Comparison of ENCODE assay signal across 23 cellular contexts in genomic region chr18:36772339-36772738, GRCh38. TPM values are rescaled to one million over a fixed set of nuclear protein-coding genes. Genes with fewer than 3 reads are reported as not detected.
DNase-seq lines count a peak whose midpoint lies in the region; ATAC-seq and TF ChIP-seq lines count a peak whose summit lies in the region.
"Had no signal": no experiment of that assay in that cellular context is flagged by ENCODE, and none has a peak within 500 bp of the region (broad histone marks: within the 10 kb centered on the region; RNA-seq: fewer than 3 reads in every experiment).

No MANE protein-coding gene starts in this region.

- H3K27me3 ChIP-seq in left ventricle myocardium inferior (ENCODE audit: low read depth) (no peaks in the 10 kb centered on the region), adipocyte (replicated peaks; ENCODE audit: control insufficient read depth, insufficient read depth, low read length) (no peaks in the 10 kb centered on the region)
- H3K27me3 ChIP-seq: BLaER1 treated with 17β-estradiol and CSF1 and Interleukin-3, amounts not matched to agents 10 nM and 100 nM; gastrocnemius medialis; thyroid gland had no signal

- H3K27ac ChIP-seq in left ventricle myocardium inferior (replicated peaks), result peak overlapping the region; percentile 40
- H3K27ac ChIP-seq: A549; BLaER1 treated with 17β-estradiol and CSF1 and Interleukin-3, amounts not matched to agents 10 nM and 100 nM; epithelial cell of prostate; gastrocnemius medialis; left lung; skin epidermis; thyroid gland had no signal

- H3K9me3 ChIP-seq in left ventricle myocardium inferior (replicated peaks), result no peaks in the 10 kb centered on the region
- H3K9me3 ChIP-seq in adipocyte (ENCODE audit: control insufficient read depth, low read length), result no peaks in the 10 kb centered on the region
- H3K9me3 ChIP-seq: A549, gastrocnemius medialis, left lung, thyroid gland had no signal

- CTCF ChIA-PET in HEK293T (lab: Yijun Ruan, JAX), result no interaction called here

- no peak for ATAC-seq in Right ventricle myocardium superior (ENCODE audit: poor library complexity)
- ATAC-seq in HG03097 (IDR thresholded peaks at IDR 0.05; ENCODE audit: low FRiP score, unreplicated experiment), result no peak
- ATAC-seq: A549, gastrocnemius medialis, left lung had no signal

- H3K36me3 ChIP-seq in left ventricle myocardium inferior, result peaks cover 5% of the 10 kb centered on the region
- H3K36me3 ChIP-seq in adipocyte (ENCODE audit: control insufficient read depth, insufficient read depth, low read length, severe bottlenecking), result no peaks in the 10 kb centered on the region
- H3K36me3 ChIP-seq: BLaER1 treated with 17β-estradiol and CSF1 and Interleukin-3, amounts not matched to agents 10 nM and 100 nM; gastrocnemius medialis; left lung; thyroid gland had no signal

- DNase-seq in left ventricle myocardium inferior, result no peak
- no peak for DNase-seq in Right ventricle myocardium superior
- peak; percentile 37 for DNase-seq in adipocyte (ENCODE audit: low read depth)
- DNase-seq in kidney glomerular epithelial cell (lab: John Stamatoyannopoulos, UW), result peak; percentile 50
- DNase-seq in cerebellum (ENCODE audit: low spot score), result no peak
- DNase-seq in Kasumi-1 (lab: John Stamatoyannopoulos, UW), result no peak
- no peak for DNase-seq in HEK293T (ENCODE audit: extremely low spot score)
- DNase-seq: activated CD4-positive, alpha-beta T cell treated with anti-CD3 and anti-CD28 coated beads, Interleukin-2, amount 50 U/mL, for 48 hours; activated naive CD4-positive, alpha-beta T cell treated with anti-CD3 and anti-CD28 coated beads, Interleukin-2, amount 50 U/mL, for 16 hours; amygdala; COR-L47; effector CD4-positive, alpha-beta T cell; gastrocnemius medialis; GF-D8; left lung; NCI-H82; RPMI8226; thyroid gland had no signal

- H3K9ac ChIP-seq in adipocyte (ENCODE audit: low read length), result no peak overlapping the region
- H3K9ac ChIP-seq: BLaER1 treated with 17β-estradiol and CSF1 and Interleukin-3, amounts not matched to agents 10 nM and 100 nM had no signal

- no peak for TF ChIP-seq CTCF in left ventricle myocardium inferior (IDR thresholded peaks at IDR 0.05; ENCODE audit: borderline replicate concordance)

- no peak overlapping the region for H3K4me3 ChIP-seq in left ventricle myocardium inferior
- H3K4me3 ChIP-seq in adipocyte (ENCODE audit: low read length), result no peak overlapping the region
- H3K4me3 ChIP-seq: A549; BLaER1 treated with 17β-estradiol and CSF1 and Interleukin-3, amounts not matched to agents 10 nM and 100 nM; gastrocnemius medialis; left lung; skin epidermis; thyroid gland had no signal

- H3K4me1 ChIP-seq in left ventricle myocardium inferior (peaks cover 37% of the 10 kb centered on the region), adipocyte (ENCODE audit: control insufficient read depth, insufficient read depth, low read length) (peaks cover 16% of the 10 kb centered on the region)
- H3K4me1 ChIP-seq: A549, left lung, thyroid gland had no signal

- intact Hi-C loops in left ventricle myocardium inferior (cut with micrococcal nuclease) (no loop called here), Right ventricle myocardium superior (cut with DNase I) (no loop called here)

- POLR2A ChIA-PET in HEK293T (lab: Yijun Ruan, JAX), result no interaction called here

TF ChIP-seq in HEK293T, 16 proteins besides CTCF, POLR2A, EP300 and RAD21:
- TF ChIP-seq FOXM1 (IDR thresholded peaks at IDR 0.05; ENCODE audit: borderline replicate concordance) (no peak), HDGF (IDR thresholded peaks at IDR 0.05; ENCODE audit: borderline replicate concordance) (no peak), ARNT (IDR thresholded peaks at IDR 0.05) (no peak), BHLHE40 (IDR thresholded peaks at IDR 0.05; ENCODE audit: borderline replicate concordance) (no peak), LEF1 (IDR thresholded peaks at IDR 0.05; ENCODE audit: borderline replicate concordance) (no peak), TARDBP (IDR thresholded peaks at IDR 0.05) (no peak), ELF4 (IDR thresholded peaks at IDR 0.05) (no peak), L3MBTL2 (conservative IDR thresholded peaks at IDR 0.05) (no peak), SUZ12 (IDR thresholded peaks at IDR 0.05) (no peak)
TF ChIP-seq in HEK293T: peak in this region for 0.

RNA-seq across cellular contexts. Expression of gene TPGS2, which starts 56.5 kb away (rescaled TPM):
- total RNA-seq in left ventricle myocardium inferior (25.4 TPM), Right ventricle myocardium superior (24.6 TPM), cerebellum (104 TPM)

RNA-seq across cellular contexts. Expression of gene KIAA1328, which starts 56.6 kb away (rescaled TPM):
- total RNA-seq in left ventricle myocardium inferior (4.0 TPM), Right ventricle myocardium superior (3.6 TPM), cerebellum (36.5 TPM)

Comparison
In these comparisons a context has a peak if more than half of its experiments do, and no peak if none do; other contexts are left out.
1. DNase-seq: peak in adipocyte (single experiment) and kidney glomerular epithelial cell (single experiment); none in left ventricle myocardium inferior (single experiment), Right ventricle myocardium superior (single experiment), cerebellum (single experiment), Kasumi-1 (0 of 2) and HEK293T (single experiment).